ENCODE assay signal across 1 cellular context in genomic region chr10:25696013-25696708, GRCh38.
TF ChIP-seq lines count a peak whose summit lies in the region.

No MANE protein-coding gene starts in this region.

TF ChIP-seq in GM23338, 12 proteins besides CTCF, POLR2A, EP300 and RAD21:
- TF ChIP-seq, protein P1, sequence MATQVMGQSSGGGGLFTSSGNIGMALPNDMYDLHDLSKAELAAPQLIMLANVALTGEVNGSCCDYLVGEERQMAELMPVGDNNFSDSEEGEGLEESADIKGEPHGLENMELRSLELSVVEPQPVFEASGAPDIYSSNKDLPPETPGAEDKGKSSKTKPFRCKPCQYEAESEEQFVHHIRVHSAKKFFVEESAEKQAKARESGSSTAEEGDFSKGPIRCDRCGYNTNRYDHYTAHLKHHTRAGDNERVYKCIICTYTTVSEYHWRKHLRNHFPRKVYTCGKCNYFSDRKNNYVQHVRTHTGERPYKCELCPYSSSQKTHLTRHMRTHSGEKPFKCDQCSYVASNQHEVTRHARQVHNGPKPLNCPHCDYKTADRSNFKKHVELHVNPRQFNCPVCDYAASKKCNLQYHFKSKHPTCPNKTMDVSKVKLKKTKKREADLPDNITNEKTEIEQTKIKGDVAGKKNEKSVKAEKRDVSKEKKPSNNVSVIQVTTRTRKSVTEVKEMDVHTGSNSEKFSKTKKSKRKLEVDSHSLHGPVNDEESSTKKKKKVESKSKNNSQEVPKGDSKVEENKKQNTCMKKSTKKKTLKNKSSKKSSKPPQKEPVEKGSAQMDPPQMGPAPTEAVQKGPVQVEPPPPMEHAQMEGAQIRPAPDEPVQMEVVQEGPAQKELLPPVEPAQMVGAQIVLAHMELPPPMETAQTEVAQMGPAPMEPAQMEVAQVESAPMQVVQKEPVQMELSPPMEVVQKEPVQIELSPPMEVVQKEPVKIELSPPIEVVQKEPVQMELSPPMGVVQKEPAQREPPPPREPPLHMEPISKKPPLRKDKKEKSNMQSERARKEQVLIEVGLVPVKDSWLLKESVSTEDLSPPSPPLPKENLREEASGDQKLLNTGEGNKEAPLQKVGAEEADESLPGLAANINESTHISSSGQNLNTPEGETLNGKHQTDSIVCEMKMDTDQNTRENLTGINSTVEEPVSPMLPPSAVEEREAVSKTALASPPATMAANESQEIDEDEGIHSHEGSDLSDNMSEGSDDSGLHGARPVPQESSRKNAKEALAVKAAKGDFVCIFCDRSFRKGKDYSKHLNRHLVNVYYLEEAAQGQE (IDR thresholded peaks at IDR 0.05; ENCODE audit: unreplicated experiment), result no peak
- TF ChIP-seq CREB1 (CRISPR knock-in tag; IDR thresholded peaks at IDR 0.05; ENCODE audit: low read depth) (no peak), STAT1 (IDR thresholded peaks at IDR 0.05; ENCODE audit: unreplicated experiment) (no peak), JUNB (IDR thresholded peaks at IDR 0.05; ENCODE audit: unreplicated experiment) (no peak), POLR2AphosphoS5 (IDR thresholded peaks at IDR 0.05; ENCODE audit: low read depth) (no peak), EZH2 (IDR thresholded peaks at IDR 0.05; ENCODE audit: low read depth, unreplicated experiment) (no peak), ZNF114 (CRISPR knock-in tag; IDR thresholded peaks at IDR 0.05) (no peak), EZH2phosphoT487 (IDR thresholded peaks at IDR 0.05; ENCODE audit: unreplicated experiment) (no peak), ZNF331 (CRISPR knock-in tag; IDR thresholded peaks at IDR 0.05; ENCODE audit: low read depth) (no peak), NANOG (IDR thresholded peaks at IDR 0.05; ENCODE audit: borderline replicate concordance) (no peak)
- TF ChIP-seq, protein P2, sequence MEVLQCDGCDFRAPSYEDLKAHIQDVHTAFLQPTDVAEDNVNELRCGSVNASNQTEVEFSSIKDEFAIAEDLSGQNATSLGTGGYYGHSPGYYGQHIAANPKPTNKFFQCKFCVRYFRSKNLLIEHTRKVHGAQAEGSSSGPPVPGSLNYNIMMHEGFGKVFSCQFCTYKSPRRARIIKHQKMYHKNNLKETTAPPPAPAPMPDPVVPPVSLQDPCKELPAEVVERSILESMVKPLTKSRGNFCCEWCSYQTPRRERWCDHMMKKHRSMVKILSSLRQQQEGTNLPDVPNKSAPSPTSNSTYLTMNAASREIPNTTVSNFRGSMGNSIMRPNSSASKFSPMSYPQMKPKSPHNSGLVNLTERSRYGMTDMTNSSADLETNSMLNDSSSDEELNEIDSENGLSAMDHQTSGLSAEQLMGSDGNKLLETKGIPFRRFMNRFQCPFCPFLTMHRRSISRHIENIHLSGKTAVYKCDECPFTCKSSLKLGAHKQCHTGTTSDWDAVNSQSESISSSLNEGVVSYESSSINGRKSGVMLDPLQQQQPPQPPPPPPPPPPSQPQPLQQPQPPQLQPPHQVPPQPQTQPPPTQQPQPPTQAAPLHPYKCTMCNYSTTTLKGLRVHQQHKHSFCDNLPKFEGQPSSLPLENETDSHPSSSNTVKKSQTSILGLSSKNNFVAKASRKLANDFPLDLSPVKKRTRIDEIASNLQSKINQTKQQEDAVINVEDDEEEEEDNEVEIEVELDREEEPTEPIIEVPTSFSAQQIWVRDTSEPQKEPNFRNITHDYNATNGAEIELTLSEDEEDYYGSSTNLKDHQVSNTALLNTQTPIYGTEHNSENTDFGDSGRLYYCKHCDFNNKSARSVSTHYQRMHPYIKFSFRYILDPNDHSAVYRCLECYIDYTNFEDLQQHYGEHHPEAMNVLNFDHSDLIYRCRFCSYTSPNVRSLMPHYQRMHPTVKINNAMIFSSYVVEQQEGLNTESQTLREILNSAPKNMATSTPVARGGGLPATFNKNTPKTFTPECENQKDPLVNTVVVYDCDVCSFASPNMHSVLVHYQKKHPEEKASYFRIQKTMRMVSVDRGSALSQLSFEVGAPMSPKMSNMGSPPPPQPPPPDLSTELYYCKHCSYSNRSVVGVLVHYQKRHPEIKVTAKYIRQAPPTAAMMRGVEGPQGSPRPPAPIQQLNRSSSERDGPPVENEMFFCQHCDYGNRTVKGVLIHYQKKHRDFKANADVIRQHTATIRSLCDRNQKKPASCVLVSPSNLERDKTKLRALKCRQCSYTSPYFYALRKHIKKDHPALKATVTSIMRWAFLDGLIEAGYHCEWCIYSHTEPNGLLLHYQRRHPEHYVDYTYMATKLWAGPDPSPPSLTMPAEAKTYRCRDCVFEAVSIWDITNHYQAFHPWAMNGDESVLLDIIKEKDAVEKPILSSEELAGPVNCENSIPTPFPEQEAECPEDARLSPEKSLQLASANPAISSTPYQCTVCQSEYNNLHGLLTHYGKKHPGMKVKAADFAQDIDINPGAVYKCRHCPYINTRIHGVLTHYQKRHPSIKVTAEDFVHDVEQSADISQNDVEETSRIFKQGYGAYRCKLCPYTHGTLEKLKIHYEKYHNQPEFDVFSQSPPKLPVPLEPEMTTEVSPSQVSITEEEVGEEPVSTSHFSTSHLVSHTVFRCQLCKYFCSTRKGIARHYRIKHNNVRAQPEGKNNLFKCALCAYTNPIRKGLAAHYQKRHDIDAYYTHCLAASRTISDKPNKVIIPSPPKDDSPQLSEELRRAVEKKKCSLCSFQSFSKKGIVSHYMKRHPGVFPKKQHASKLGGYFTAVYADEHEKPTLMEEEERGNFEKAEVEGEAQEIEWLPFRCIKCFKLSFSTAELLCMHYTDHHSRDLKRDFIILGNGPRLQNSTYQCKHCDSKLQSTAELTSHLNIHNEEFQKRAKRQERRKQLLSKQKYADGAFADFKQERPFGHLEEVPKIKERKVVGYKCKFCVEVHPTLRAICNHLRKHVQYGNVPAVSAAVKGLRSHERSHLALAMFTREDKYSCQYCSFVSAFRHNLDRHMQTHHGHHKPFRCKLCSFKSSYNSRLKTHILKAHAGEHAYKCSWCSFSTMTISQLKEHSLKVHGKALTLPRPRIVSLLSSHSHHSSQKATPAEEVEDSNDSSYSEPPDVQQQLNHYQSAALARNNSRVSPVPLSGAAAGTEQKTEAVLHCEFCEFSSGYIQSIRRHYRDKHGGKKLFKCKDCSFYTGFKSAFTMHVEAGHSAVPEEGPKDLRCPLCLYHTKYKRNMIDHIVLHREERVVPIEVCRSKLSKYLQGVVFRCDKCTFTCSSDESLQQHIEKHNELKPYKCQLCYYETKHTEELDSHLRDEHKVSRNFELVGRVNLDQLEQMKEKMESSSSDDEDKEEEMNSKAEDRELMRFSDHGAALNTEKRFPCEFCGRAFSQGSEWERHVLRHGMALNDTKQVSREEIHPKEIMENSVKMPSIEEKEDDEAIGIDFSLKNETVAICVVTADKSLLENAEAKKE (CRISPR knock-in tag; IDR thresholded peaks at IDR 0.05), result no peak
- TF ChIP-seq, protein P3, sequence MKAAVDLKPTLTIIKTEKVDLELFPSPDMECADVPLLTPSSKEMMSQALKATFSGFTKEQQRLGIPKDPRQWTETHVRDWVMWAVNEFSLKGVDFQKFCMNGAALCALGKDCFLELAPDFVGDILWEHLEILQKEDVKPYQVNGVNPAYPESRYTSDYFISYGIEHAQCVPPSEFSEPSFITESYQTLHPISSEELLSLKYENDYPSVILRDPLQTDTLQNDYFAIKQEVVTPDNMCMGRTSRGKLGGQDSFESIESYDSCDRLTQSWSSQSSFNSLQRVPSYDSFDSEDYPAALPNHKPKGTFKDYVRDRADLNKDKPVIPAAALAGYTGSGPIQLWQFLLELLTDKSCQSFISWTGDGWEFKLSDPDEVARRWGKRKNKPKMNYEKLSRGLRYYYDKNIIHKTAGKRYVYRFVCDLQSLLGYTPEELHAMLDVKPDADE (IDR thresholded peaks at IDR 0.05), result no peak
